Comparison of ENCODE assay signal across 31 cellular contexts in genomic region chr15:75422554-75422953, GRCh38. TPM values are rescaled to one million over a fixed set of nuclear protein-coding genes. Genes with fewer than 3 reads are reported as not detected.
DNase-seq lines count a peak whose midpoint lies in the region; ATAC-seq and TF ChIP-seq lines count a peak whose summit lies in the region.
"Had no signal": no experiment of that assay in that cellular context is flagged by ENCODE, and none has a peak within 500 bp of the region (broad histone marks: within the 10 kb centered on the region; RNA-seq: fewer than 3 reads in every experiment).

No MANE protein-coding gene starts in this region.

- in situ Hi-C loops in mammary epithelial cell (cut with MboI; ENCODE audit: low sequenced_read_pairs in 2 of 2), result no loop called here

- H3K4me1 Mint-ChIP-seq in activated CD4-positive, alpha-beta T cell treated with anti-CD3 and anti-CD28 coated beads for 36 hours, result peaks cover 12% of the 10 kb centered on the region
- H3K4me1 Mint-ChIP-seq in dendritic cell treated with granulocyte-macrophage colony-stimulating factor and Interleukin-4, amounts not matched to agents 40 ng/mL and 50 ng/mL, for 4 days (ENCODE audit: low read depth), result no peaks in the 10 kb centered on the region
- peaks cover 9 to 22% of the 10 kb centered on the region in 2 donors for H3K4me1 Mint-ChIP-seq in natural killer cell treated with Interleukin-12 subunit alpha and Interleukin-12 subunit beta and Interleukin-15 and Interleukin-18, amount 100 ng/mL, for 72 hours (ENCODE audit: low read depth in 2 of 2)
- H3K4me1 Mint-ChIP-seq in T-helper 2 cell treated with Interferon-gamma antibody and Interleukin-4, amounts not matched to agents 5 μg/mL and 100 μg/mL, for 36 hours (ENCODE audit: low read depth), result peaks cover 15% of the 10 kb centered on the region
- H3K4me1 Mint-ChIP-seq: CD14-positive monocyte had no signal

- TF ChIP-seq CTCF in RWPE1 (conservative IDR thresholded peaks at IDR 0.05; ENCODE audit: low read depth) (no peak), A673 (conservative IDR thresholded peaks at IDR 0.05; ENCODE audit: low read depth, low read length) (no peak), mammary epithelial cell (conservative IDR thresholded peaks at IDR 0.05 in 1 of 2, IDR thresholded peaks at IDR 0.05 in 1 of 2; ENCODE audit: extremely low read depth in 1 of 2, insufficient read depth in 1 of 2, low read depth in 1 of 2, low read length in 2 of 2) (no peak)

- no peak for ATAC-seq in activated CD4-positive, alpha-beta T cell treated with anti-CD3 and anti-CD28 coated beads for 36 hours
- ATAC-seq in natural killer cell treated with Interleukin-12 subunit alpha and Interleukin-12 subunit beta and Interleukin-15 and Interleukin-18, amount 100 ng/mL, for 72 hours, result no peak
- ATAC-seq: GM12878, HCT116 had no signal

- peaks cover 16% of the 10 kb centered on the region for H3K79me2 ChIP-seq in mammary epithelial cell (ENCODE audit: insufficient read depth, low read length)

- H3K4me2 ChIP-seq in mammary epithelial cell (ENCODE audit: insufficient read depth, low read depth, low read length), result no peak overlapping the region
- H3K4me2 ChIP-seq: KMS-11 had no signal

- peaks cover 32% of the 10 kb centered on the region for H3K36me3 Mint-ChIP-seq in activated CD4-positive, alpha-beta T cell treated with anti-CD3 and anti-CD28 coated beads for 36 hours (ENCODE audit: low read depth)
- peaks cover 89% of the 10 kb centered on the region for H3K36me3 Mint-ChIP-seq in dendritic cell treated with granulocyte-macrophage colony-stimulating factor and Interleukin-4, amounts not matched to agents 40 ng/mL and 50 ng/mL, for 4 days (ENCODE audit: low read depth)
- H3K36me3 Mint-ChIP-seq in natural killer cell treated with Interleukin-12 subunit alpha and Interleukin-12 subunit beta and Interleukin-15 and Interleukin-18, amount 100 ng/mL, for 72 hours, result no peaks in the 10 kb centered on the region
- peaks cover 32% of the 10 kb centered on the region for H3K36me3 Mint-ChIP-seq in T-helper 2 cell treated with Interferon-gamma antibody and Interleukin-4, amounts not matched to agents 5 μg/mL and 100 μg/mL, for 36 hours (ENCODE audit: low read depth)

- 100% methylated on average over 5 of the region's 5 CpGs for WGBS in mammary epithelial cell (ENCODE audit: low coverage, missing lambda C conversion rate)

- no peak overlapping the region for H2AFZ ChIP-seq in mammary epithelial cell (ENCODE audit: low read depth, low read length)

- BruUV-seq in A673 (replicated peaks; lab: Mats Ljungman, UMichigan) (no TSS peak), mammary epithelial cell (replicated peaks; lab: Mats Ljungman, UMichigan) (no TSS peak)

- H3K9me3 ChIP-seq in A673 (ENCODE audit: low read depth, low read length, poor library complexity, severe bottlenecking), result no peaks in the 10 kb centered on the region
- H3K9me3 ChIP-seq in mammary epithelial cell (replicated peaks; ENCODE audit: insufficient read depth, low read length), result no peaks in the 10 kb centered on the region
- H3K9me3 ChIP-seq: BE2C had no signal

- no peaks in the 10 kb centered on the region for H4K20me1 ChIP-seq in mammary epithelial cell (ENCODE audit: insufficient read depth, low read length)

- dilution Hi-C loops in mammary epithelial cell (cut with HindIII; ENCODE audit: low sequenced_read_pairs), result no loop called here

- H3K27me3 Mint-ChIP-seq in activated CD4-positive, alpha-beta T cell treated with anti-CD3 and anti-CD28 coated beads for 36 hours, result no peaks in the 10 kb centered on the region
- H3K27me3 Mint-ChIP-seq in dendritic cell treated with granulocyte-macrophage colony-stimulating factor and Interleukin-4, amounts not matched to agents 40 ng/mL and 50 ng/mL, for 4 days, result no peaks in the 10 kb centered on the region
- no peaks in the 10 kb centered on the region for H3K27me3 Mint-ChIP-seq in natural killer cell treated with Interleukin-12 subunit alpha and Interleukin-12 subunit beta and Interleukin-15 and Interleukin-18, amount 100 ng/mL, for 72 hours
- H3K27me3 Mint-ChIP-seq in T-helper 2 cell treated with Interferon-gamma antibody and Interleukin-4, amounts not matched to agents 5 μg/mL and 100 μg/mL, for 36 hours (ENCODE audit: low read depth), result no peaks in the 10 kb centered on the region
- H3K27me3 Mint-ChIP-seq: CD8-positive, alpha-beta memory T cell; IgD-negative memory B cell had no signal

- H3K4me3 ChIP-seq in A673 (ENCODE audit: low read depth, low read length, poor library complexity, severe bottlenecking) (no peak overlapping the region), mammary epithelial cell (replicated peaks in 1 of 3; ENCODE audit: insufficient read depth in 1 of 3, low read depth in 2 of 3, low read length in 3 of 3) (no peak overlapping the region)
- H3K4me3 ChIP-seq: GM12878 had no signal

- intact Hi-C loops in activated CD4-positive, alpha-beta T cell treated with anti-CD3 and anti-CD28 coated beads for 36 hours (cut with DNase I, micrococcal nuclease), result no loop called here
- intact Hi-C loops in dendritic cell treated with granulocyte-macrophage colony-stimulating factor and Interleukin-4, amounts not matched to agents 40 ng/mL and 50 ng/mL, for 4 days (cut with micrococcal nuclease), result no loop called here
- intact Hi-C loops in A673 (cut with micrococcal nuclease; ENCODE audit: unreplicated experiment) (no loop called here), mammary epithelial cell (cut with micrococcal nuclease) (no loop called here)

- no peak overlapping the region for H3K9ac ChIP-seq in mammary epithelial cell (ENCODE audit: insufficient read depth, low read length)
- H3K9ac ChIP-seq: KMS-11 had no signal

- H3K27me3 ChIP-seq in A673 (replicated peaks; ENCODE audit: insufficient read depth, low read depth, low read length, poor library complexity) (no peaks in the 10 kb centered on the region), mammary epithelial cell (ENCODE audit: insufficient read depth, low read length) (no peaks in the 10 kb centered on the region)
- H3K27me3 ChIP-seq: BE2C had no signal

- POLR2A ChIA-PET in activated CD4-positive, alpha-beta T cell treated with anti-CD3 and anti-CD28 coated beads for 36 hours (lab: Charles Lee), result interaction anchor here (0.6 to 0.9 kb wide), 2 partner anchors 9 to 225 kb away, joined by 3 read pairs; partner anchors contain the start of gene SNX33
- POLR2A ChIA-PET in RWPE1 (lab: Yijun Ruan, JAX; ENCODE audit: low non-redundant PET), result interaction anchor here (0.5 kb wide), 1 partner anchor 146 kb away, joined by 3 read pairs; no protein-coding TSS in a partner anchor
- POLR2A ChIA-PET in A673 (lab: Charles Lee; ENCODE audit: low non-redundant PET), result no interaction called here

- H3K27ac ChIP-seq in RWPE1 (peak overlapping the region; percentile 23; the same call in 1 of the 2 replicates), A673 (ENCODE audit: low read depth, low read length, poor library complexity, severe bottlenecking) (no peak overlapping the region), mammary epithelial cell (ENCODE audit: insufficient read depth, low read depth, low read length) (no peak overlapping the region)
- H3K27ac ChIP-seq: 22Rv1, HL-60, KMS-11 had no signal

- peaks cover 38% of the 10 kb centered on the region for H3K36me3 ChIP-seq in A673 (ENCODE audit: insufficient read depth, low read length, poor library complexity, severe bottlenecking)
- H3K36me3 ChIP-seq in mammary epithelial cell (ENCODE audit: insufficient read depth, low read length), result peaks cover 17% of the 10 kb centered on the region

- no peaks in the 10 kb centered on the region for H3K9me3 Mint-ChIP-seq in activated CD4-positive, alpha-beta T cell treated with anti-CD3 and anti-CD28 coated beads for 36 hours (ENCODE audit: low read depth)
- no peaks in the 10 kb centered on the region for H3K9me3 Mint-ChIP-seq in dendritic cell treated with granulocyte-macrophage colony-stimulating factor and Interleukin-4, amounts not matched to agents 40 ng/mL and 50 ng/mL, for 4 days
- H3K9me3 Mint-ChIP-seq in natural killer cell treated with Interleukin-12 subunit alpha and Interleukin-12 subunit beta and Interleukin-15 and Interleukin-18, amount 100 ng/mL, for 72 hours, result no peaks in the 10 kb centered on the region
- H3K9me3 Mint-ChIP-seq in T-helper 2 cell treated with Interferon-gamma antibody and Interleukin-4, amounts not matched to agents 5 μg/mL and 100 μg/mL, for 36 hours, result no peaks in the 10 kb centered on the region
- H3K9me3 Mint-ChIP-seq: CD14-positive monocyte; CD8-positive, alpha-beta memory T cell; IgD-negative memory B cell had no signal

- H3K4me3 Mint-ChIP-seq in activated CD4-positive, alpha-beta T cell treated with anti-CD3 and anti-CD28 coated beads for 36 hours, result no peak overlapping the region
- H3K4me3 Mint-ChIP-seq in dendritic cell treated with granulocyte-macrophage colony-stimulating factor and Interleukin-4, amounts not matched to agents 40 ng/mL and 50 ng/mL, for 4 days, result no peak overlapping the region
- no peak overlapping the region for H3K4me3 Mint-ChIP-seq in natural killer cell treated with Interleukin-12 subunit alpha and Interleukin-12 subunit beta and Interleukin-15 and Interleukin-18, amount 100 ng/mL, for 72 hours
- no peak overlapping the region for H3K4me3 Mint-ChIP-seq in T-helper 2 cell treated with Interferon-gamma antibody and Interleukin-4, amounts not matched to agents 5 μg/mL and 100 μg/mL, for 36 hours
- H3K4me3 Mint-ChIP-seq: CD14-positive monocyte; CD8-positive, alpha-beta memory T cell; IgD-negative memory B cell had no signal

- DNase-seq in activated CD4-positive, alpha-beta T cell treated with anti-CD3 and anti-CD28 coated beads for 36 hours, result no peak
- no peak for DNase-seq in activated CD4-positive, alpha-beta T cell treated with anti-CD3 and anti-CD28 coated beads for 4 hours
- no peak for DNase-seq in RWPE1 (ENCODE audit: low spot score)
- DNase-seq in natural killer cell treated with Interleukin-12 subunit alpha and Interleukin-12 subunit beta and Interleukin-15 and Interleukin-18, amount 100 ng/mL, for 72 hours (ENCODE audit: low spot score), result no peak
- no peak for DNase-seq in A673 (ENCODE audit: low spot score)
- DNase-seq in T-helper 2 cell treated with Interferon-gamma antibody and Interleukin-4, amounts not matched to agents 5 μg/mL and 100 μg/mL, for 36 hours (ENCODE audit: low spot score), result no peak
- DNase-seq in mammary epithelial cell, result no peak
- DNase-seq: ACHN; BE2C; CD8-positive, alpha-beta memory T cell; DMS 273 treated with DMSO at 0.1 percent for 48 hours; DMS79; EL; GDM1; MM.1S; NCI-H1048; NCI-H1417; NCI-H1694; NCI-H2081; NCI-H2227 treated with DMSO at 0.1 percent for 48 hours; NCI-H526 treated with DMSO at 0.1 percent for 48 hours; RPMI8226; SHP77 had no signal

- CTCF ChIA-PET in activated CD4-positive, alpha-beta T cell treated with anti-CD3 and anti-CD28 coated beads for 36 hours (lab: Charles Lee), result interaction anchor here (1.3 to 1.4 kb wide), 2 partner anchors 20 to 52 kb away, joined by 3 read pairs; no protein-coding TSS in a partner anchor
- CTCF ChIA-PET in RWPE1 (lab: Yijun Ruan, JAX), result no interaction called here
- CTCF ChIA-PET in A673 (lab: Charles Lee), result no interaction called here
- CTCF ChIA-PET in mammary epithelial cell (lab: Charles Lee; ENCODE audit: low non-redundant PET), result no interaction called here

- peak overlapping the region; percentile 31 for H3K27ac Mint-ChIP-seq in activated CD4-positive, alpha-beta T cell treated with anti-CD3 and anti-CD28 coated beads for 36 hours
- peak overlapping the region; percentile 36 for H3K27ac Mint-ChIP-seq in dendritic cell treated with granulocyte-macrophage colony-stimulating factor and Interleukin-4, amounts not matched to agents 40 ng/mL and 50 ng/mL, for 4 days
- H3K27ac Mint-ChIP-seq in natural killer cell treated with Interleukin-12 subunit alpha and Interleukin-12 subunit beta and Interleukin-15 and Interleukin-18, amount 100 ng/mL, for 72 hours, result peak overlapping the region; percentile 24 to 34
- no peak overlapping the region for H3K27ac Mint-ChIP-seq in T-helper 2 cell treated with Interferon-gamma antibody and Interleukin-4, amounts not matched to agents 5 μg/mL and 100 μg/mL, for 36 hours

- peaks cover 12% of the 10 kb centered on the region for H3K4me1 ChIP-seq in A673 (ENCODE audit: insufficient read depth, low read length, poor library complexity, severe bottlenecking)
- H3K4me1 ChIP-seq in mammary epithelial cell (ENCODE audit: insufficient read depth, low read length), result no peaks in the 10 kb centered on the region
- H3K4me1 ChIP-seq: BE2C had no signal

RNA-seq across cellular contexts. Expression of gene SIN3A, which starts 28.9 kb away (rescaled TPM):
- 10 to 100 TPM; 87.4 to 92.0 TPM for total RNA-seq in activated CD4-positive, alpha-beta T cell treated with anti-CD3 and anti-CD28 coated beads for 36 hours
- total RNA-seq in natural killer cell treated with Interleukin-12 subunit alpha and Interleukin-12 subunit beta and Interleukin-15 and Interleukin-18, amount 100 ng/mL, for 72 hours, result 100 to 1,000 TPM in 1 of 2 donors, 10 to 100 TPM in 1; 93.5 to 103 TPM
- total RNA-seq in A673 (2021), result 74.7 and 86.3 TPM in 2 replicates
- 10 to 100 TPM; 37.7 to 41.2 TPM for total RNA-seq in mammary epithelial cell
- 33.0 TPM for polyA plus RNA-seq in mammary epithelial cell
- 46.2 TPM for polyA minus RNA-seq in mammary epithelial cell

RNA-seq across cellular contexts. Expression of gene MAN2C1, which starts 54.1 kb away (rescaled TPM):
- total RNA-seq in activated CD4-positive, alpha-beta T cell treated with anti-CD3 and anti-CD28 coated beads for 36 hours, result 100 to 1,000 TPM; 119 to 181 TPM
- 100 to 1,000 TPM; 213 to 295 TPM for total RNA-seq in natural killer cell treated with Interleukin-12 subunit alpha and Interleukin-12 subunit beta and Interleukin-15 and Interleukin-18, amount 100 ng/mL, for 72 hours
- 169 and 205 TPM in 2 replicates for total RNA-seq in A673 (2021)
- 100 to 1,000 TPM in 1 of 2 donors, 10 to 100 TPM in 1; 78.2 to 156 TPM for total RNA-seq in mammary epithelial cell
- 35.5 TPM for polyA plus RNA-seq in mammary epithelial cell
- polyA minus RNA-seq in mammary epithelial cell, result 48.3 TPM
